Comparison of ENCODE assay signal across 22 cellular contexts in genomic region chr13:95235944-95236343, GRCh38.
DNase-seq lines count a peak whose midpoint lies in the region; ATAC-seq and TF ChIP-seq lines count a peak whose summit lies in the region.
"Had no signal": no experiment of that assay in that cellular context is flagged by ENCODE, and none has a peak within 500 bp of the region (broad histone marks: within the 10 kb centered on the region; RNA-seq: fewer than 3 reads in every experiment).

No MANE protein-coding gene starts in this region.

- no peak overlapping the region for H3K14ac ChIP-seq in H9 (ENCODE audit: insufficient read depth, low read length)

- H2AFZ ChIP-seq in H9 (ENCODE audit: low read length): no peak overlapping the region

- no peak overlapping the region for H3K4me3 ChIP-seq in CD8-positive, alpha-beta T cell (ENCODE audit: low read depth, low read length)
- H3K4me3 ChIP-seq: HAP-1, skin epidermis, tibial artery had no signal

- intact Hi-C loops in CD8-positive, alpha-beta T cell (cut with DNase I, micrococcal nuclease): no loop called here
- intact Hi-C loops in dendritic cell treated with granulocyte-macrophage colony-stimulating factor and Interleukin-4, amounts not matched to agents 40 ng/mL and 50 ng/mL, for 4 days (cut with micrococcal nuclease): no loop called here

- no peak overlapping the region for H3T11ph ChIP-seq in H9 (ENCODE audit: low read length)

- H3K4me3 Mint-ChIP-seq in CD8-positive, alpha-beta T cell: no peak overlapping the region
- H3K4me3 Mint-ChIP-seq in H9: no peak overlapping the region
- no peak overlapping the region for H3K4me3 Mint-ChIP-seq in dendritic cell treated with granulocyte-macrophage colony-stimulating factor and Interleukin-4, amounts not matched to agents 40 ng/mL and 50 ng/mL, for 4 days
- H3K4me3 Mint-ChIP-seq in neural crest cell: no peak overlapping the region
- H3K4me3 Mint-ChIP-seq: activated CD4-positive, alpha-beta memory T cell treated with anti-CD3 and anti-CD28 coated beads, Interleukin-2, amount 10 ng/mL, durations not matched to agents 7 days and 5 days had no signal

- no peak overlapping the region for H3K4ac ChIP-seq in H9 (ENCODE audit: low read depth, low read length)

- H3K36me3 ChIP-seq in CD8-positive, alpha-beta T cell (ENCODE audit: insufficient read depth, low read length): no peaks in the 10 kb centered on the region
- H3K36me3 ChIP-seq: HAP-1, tibial artery had no signal

- H3K18ac ChIP-seq in H9 (ENCODE audit: insufficient read length, low read depth, low read length): no peak overlapping the region

- H3K79me1 ChIP-seq in H9 (ENCODE audit: insufficient read depth, low read depth, low read length, poor library complexity, severe bottlenecking): no peaks in the 10 kb centered on the region

- TF ChIP-seq CTCF in CD8-positive, alpha-beta T cell (IDR thresholded peaks at IDR 0.05): no peak
- TF ChIP-seq CTCF in H9 (conservative IDR thresholded peaks at IDR 0.05): no peak
- TF ChIP-seq CTCF in neural crest cell (conservative IDR thresholded peaks at IDR 0.05): no peak

- H3K23ac ChIP-seq in H9 (ENCODE audit: insufficient read length, low read depth, low read length): no peak overlapping the region

- no peak overlapping the region for H2BK15ac ChIP-seq in H9 (ENCODE audit: low read depth, low read length)

- CTCF ChIA-PET in CD8-positive, alpha-beta T cell (lab: Charles Lee): no interaction called here

- H2BK120ac ChIP-seq in H9 (ENCODE audit: low read depth, low read length, poor library complexity, severe bottlenecking): no peak overlapping the region

- H3K79me2 ChIP-seq in H9 (ENCODE audit: insufficient read depth, low read length): no peaks in the 10 kb centered on the region

- no peaks in the 10 kb centered on the region for H3K9me3 Mint-ChIP-seq in CD8-positive, alpha-beta T cell
- H3K9me3 Mint-ChIP-seq in H9 (no peaks in the 10 kb centered on the region), neural crest cell (no peaks in the 10 kb centered on the region)
- no peaks in the 10 kb centered on the region for H3K9me3 Mint-ChIP-seq in dendritic cell treated with granulocyte-macrophage colony-stimulating factor and Interleukin-4, amounts not matched to agents 40 ng/mL and 50 ng/mL, for 4 days
- H3K9me3 Mint-ChIP-seq: activated CD4-positive, alpha-beta memory T cell treated with anti-CD3 and anti-CD28 coated beads, Interleukin-2, amount 10 ng/mL, durations not matched to agents 7 days and 5 days; CD8-positive, alpha-beta memory T cell had no signal

- WGBS in H9 (ENCODE audit: extremely low coverage, insufficient read length, low lambda C conversion rate): no CpG with 5 or more reads among the region's 7 CpGs

- no peak overlapping the region for H3K27ac ChIP-seq in CD8-positive, alpha-beta T cell (ENCODE audit: low read depth, low read length)
- H3K27ac ChIP-seq in H9 (ENCODE audit: insufficient read length, low read depth, low read length): no peak overlapping the region
- H3K27ac ChIP-seq: HL-60, skin epidermis, tibial artery had no signal

- DNase-seq in CD8-positive, alpha-beta T cell: no peak
- DNase-seq in H9: no peak
- DNase-seq in neural crest cell (ENCODE audit: low read depth, low spot score): no peak
- DNase-seq in globus pallidus (ENCODE audit: low spot score): no peak
- DNase-seq in stimulated activated CD4-positive, alpha-beta T cell treated with anti-CD3 and anti-CD28 coated beads, Interleukin-4, amount 100 ng/mL, for 4 hours: no peak
- no peak for DNase-seq in NCI-H69 (lab: John Stamatoyannopoulos, UW)
- DNase-seq: activated CD4-positive, alpha-beta memory T cell treated with anti-CD3 and anti-CD28 coated beads, Interleukin-2, amount 10 ng/mL, durations not matched to agents 7 days and 5 days; activated CD4-positive, CD25-positive, alpha-beta regulatory T cell; activated gamma-delta T cell treated with Interleukin-2 at 50 U/mL for 16 hours; activated T-cell treated with anti-CD3 and anti-CD28 coated beads for 4 hours; CD8-positive, alpha-beta memory T cell; NCI-H1417 treated with DMSO at 0.1 percent for 48 hours; NCI-H524; stimulated activated CD4-positive, alpha-beta T cell treated with anti-CD3 and anti-CD28 coated beads, Interleukin-1b, Interleukin-23, amount 100 ng/mL, for 48 hours; stimulated activated naive CD4-positive, alpha-beta T cell treated with Interleukin-2 at 50 U/mL for 16 hours; T-helper 9 cell; tibial artery had no signal

- no peaks in the 10 kb centered on the region for H3K27me3 Mint-ChIP-seq in CD8-positive, alpha-beta T cell (ENCODE audit: low read depth)
- H3K27me3 Mint-ChIP-seq in H9 (ENCODE audit: low read depth) (no peaks in the 10 kb centered on the region), neural crest cell (ENCODE audit: low read depth) (no peaks in the 10 kb centered on the region)
- H3K27me3 Mint-ChIP-seq in dendritic cell treated with granulocyte-macrophage colony-stimulating factor and Interleukin-4, amounts not matched to agents 40 ng/mL and 50 ng/mL, for 4 days: no peaks in the 10 kb centered on the region
- H3K27me3 Mint-ChIP-seq: activated CD4-positive, alpha-beta memory T cell treated with anti-CD3 and anti-CD28 coated beads, Interleukin-2, amount 10 ng/mL, durations not matched to agents 7 days and 5 days had no signal

- peak overlapping the region; percentile 41 for H3K27ac Mint-ChIP-seq in CD8-positive, alpha-beta T cell
- H3K27ac Mint-ChIP-seq in H9 (peak overlapping the region in 2 of 3 experiments; percentile 58 to 69; a peak in 5 of 7 replicates), neural crest cell (ENCODE audit: unreplicated experiment) (peak overlapping the region; percentile 68)
- H3K27ac Mint-ChIP-seq in dendritic cell treated with granulocyte-macrophage colony-stimulating factor and Interleukin-4, amounts not matched to agents 40 ng/mL and 50 ng/mL, for 4 days: peak overlapping the region; percentile 16
- H3K27ac Mint-ChIP-seq: activated CD4-positive, alpha-beta memory T cell treated with anti-CD3 and anti-CD28 coated beads, Interleukin-2, amount 10 ng/mL, durations not matched to agents 7 days and 5 days had no signal

- H3K23me2 ChIP-seq in H9 (ENCODE audit: insufficient read length, low read depth, low read length, poor library complexity, severe bottlenecking): no peaks in the 10 kb centered on the region

- no peaks in the 10 kb centered on the region for H3K4me1 ChIP-seq in CD8-positive, alpha-beta T cell (ENCODE audit: insufficient read depth, low read length)
- no peaks in the 10 kb centered on the region for H3K4me1 ChIP-seq in H9 (ENCODE audit: insufficient read depth, low read length)
- H3K4me1 ChIP-seq: HAP-1, tibial artery had no signal

- no peak overlapping the region for H2BK12ac ChIP-seq in H9 (ENCODE audit: insufficient read length, low read depth, low read length)

- H4K8ac ChIP-seq in H9 (replicated peaks; ENCODE audit: insufficient read length, low read depth, low read length): no peak overlapping the region

- no peaks in the 10 kb centered on the region for H3K27me3 ChIP-seq in CD8-positive, alpha-beta T cell (ENCODE audit: insufficient read depth, low read length)
- H3K27me3 ChIP-seq in H9 (ENCODE audit: insufficient read depth, low read length): no peaks in the 10 kb centered on the region
- H3K27me3 ChIP-seq: tibial artery had no signal

- H3K9ac ChIP-seq in H9 (ENCODE audit: extremely low read depth, insufficient read length, low read length): no peak overlapping the region

- POLR2A ChIA-PET in CD8-positive, alpha-beta T cell (lab: Charles Lee): interaction anchor here (0.7 kb wide), 2 partner anchors 67 to 107 kb away, joined by 3 to 4 read pairs; no protein-coding TSS in a partner anchor

- no peak overlapping the region for H2BK20ac ChIP-seq in H9 (ENCODE audit: low read depth, low read length, poor library complexity, severe bottlenecking)

- no peak overlapping the region for H2BK5ac ChIP-seq in H9 (ENCODE audit: insufficient read length, low read length)

- H3K36me3 Mint-ChIP-seq in CD8-positive, alpha-beta T cell: peaks cover 18% of the 10 kb centered on the region
- H3K36me3 Mint-ChIP-seq in H9 (ENCODE audit: insufficient read depth in 1 of 3, low read depth in 3 of 3) (peaks cover 0 to 2% (median 0%) of the 10 kb centered on the region in 3 experiments; a peak in 2 of 7 replicates), neural crest cell (ENCODE audit: low read depth) (peaks cover 8% of the 10 kb centered on the region)
- H3K36me3 Mint-ChIP-seq in dendritic cell treated with granulocyte-macrophage colony-stimulating factor and Interleukin-4, amounts not matched to agents 40 ng/mL and 50 ng/mL, for 4 days (ENCODE audit: low read depth): peaks cover 31% of the 10 kb centered on the region

- no peak overlapping the region for H3K4me2 ChIP-seq in H9 (ENCODE audit: insufficient read depth, insufficient read length, low read length)

- peaks cover 13% of the 10 kb centered on the region for H3K4me1 Mint-ChIP-seq in CD8-positive, alpha-beta T cell (ENCODE audit: low read depth)
- H3K4me1 Mint-ChIP-seq in H9 (peaks cover 9 to 12% of the 10 kb centered on the region in 2 experiments; a peak in 3 of 4 replicates), neural crest cell (peaks cover 8% of the 10 kb centered on the region)
- H3K4me1 Mint-ChIP-seq in dendritic cell treated with granulocyte-macrophage colony-stimulating factor and Interleukin-4, amounts not matched to agents 40 ng/mL and 50 ng/mL, for 4 days (ENCODE audit: low read depth): peaks cover 43% of the 10 kb centered on the region
- H3K4me1 Mint-ChIP-seq: activated CD4-positive, alpha-beta memory T cell treated with anti-CD3 and anti-CD28 coated beads, Interleukin-2, amount 10 ng/mL, durations not matched to agents 7 days and 5 days had no signal

- H4K20me1 ChIP-seq in H9 (ENCODE audit: control insufficient read depth, insufficient read depth, insufficient read length): no peaks in the 10 kb centered on the region

- H2AK5ac ChIP-seq in H9 (ENCODE audit: insufficient read length, low read length): no peak overlapping the region

- H4K5ac ChIP-seq in H9 (ENCODE audit: insufficient read length, low read depth, low read length): no peak overlapping the region

- no peak for ATAC-seq in CD8-positive, alpha-beta T cell
- no peak for ATAC-seq in GM19351 (IDR thresholded peaks at IDR 0.05; ENCODE audit: unreplicated experiment)

- H3K9me3 ChIP-seq in CD8-positive, alpha-beta T cell (ENCODE audit: low read length): no peaks in the 10 kb centered on the region
- H3K9me3 ChIP-seq in H9 (ENCODE audit: control insufficient read depth, low read depth, low read length): no peaks in the 10 kb centered on the region
- H3K9me3 ChIP-seq: HAP-1, tibial artery had no signal

- H4K91ac ChIP-seq in H9 (ENCODE audit: insufficient read length, low read depth, low read length): no peak overlapping the region

- H3K56ac ChIP-seq in H9 (ENCODE audit: insufficient read length, low read depth, low read length): no peak overlapping the region

Comparison
In these comparisons a context has a peak if more than half of its experiments do, and no peak if none do; other contexts are left out.
1. H3K27ac Mint-ChIP-seq: peak in every context shown above with its lines; median percentile 68 in neural crest cell; 64 in H9; 41 in CD8-positive, alpha-beta T cell; 16 in dendritic cell treated with granulocyte-macrophage colony-stimulating factor and Interleukin-4, amounts not matched to agents 40 ng/mL and 50 ng/mL, for 4 days.